Comparison of ENCODE assay signal across 12 cellular contexts in the genomic region with DNA sequence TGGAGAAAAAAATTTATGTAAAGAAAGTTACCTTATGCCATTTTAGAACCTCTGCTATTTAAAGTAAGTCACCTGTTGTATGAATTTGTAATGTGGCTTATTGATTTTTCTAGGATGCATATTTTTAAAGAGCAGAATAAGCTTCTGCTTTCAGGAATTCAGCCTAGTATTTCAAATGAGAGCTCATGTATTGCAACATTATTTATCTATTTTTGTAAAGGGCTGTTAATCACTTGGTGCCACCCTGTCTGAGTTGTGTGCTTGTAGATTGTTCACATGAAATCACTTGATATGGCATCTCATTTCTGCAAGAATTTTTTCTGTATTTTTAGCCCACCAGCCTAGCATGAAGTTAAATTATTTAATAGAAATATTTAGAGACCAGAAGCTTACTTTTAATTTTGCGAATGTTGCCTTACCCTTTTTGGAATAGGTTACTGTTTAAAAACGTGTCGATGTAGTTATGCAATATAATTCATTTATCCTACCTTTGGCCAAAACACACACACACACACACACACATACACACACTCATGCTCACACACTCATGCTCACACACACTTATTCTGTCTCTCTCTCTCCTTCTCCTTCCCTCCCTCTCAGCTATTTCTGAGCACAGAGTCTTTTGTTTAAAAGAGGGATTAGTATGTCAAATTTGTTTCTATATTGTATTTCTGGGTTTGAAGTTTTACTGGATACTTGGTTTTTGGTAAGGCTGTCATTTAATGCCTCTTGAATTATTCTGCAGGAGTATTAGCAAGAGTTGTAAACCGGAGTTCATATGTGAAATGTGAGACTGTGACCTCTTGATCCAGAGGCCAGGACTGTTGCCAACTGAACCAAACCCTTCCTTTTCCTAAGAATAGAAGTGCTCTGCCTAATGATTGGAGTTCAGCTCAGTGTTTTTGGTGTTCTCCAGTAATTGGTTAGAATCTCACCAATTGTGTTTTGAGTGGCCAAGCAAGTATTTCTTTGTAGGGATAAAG. TPM values are rescaled to one million over a fixed set of nuclear protein-coding genes. Genes with fewer than 3 reads are reported as not detected.
DNase-seq lines count a peak whose midpoint lies in the region; ATAC-seq and TF ChIP-seq lines count a peak whose summit lies in the region.
"Had no signal": no experiment of that assay in that cellular context is flagged by ENCODE, and none has a peak within 500 bp of the region (broad histone marks: within the 10 kb centered on the region; RNA-seq: fewer than 3 reads in every experiment).

No MANE protein-coding gene starts in this region.

- no peak for TF ChIP-seq CTCF in mucosa of descending colon (IDR thresholded peaks at IDR 0.05)
- no peak for TF ChIP-seq CTCF in vagina (IDR thresholded peaks at IDR 0.05)

- TF ChIP-seq POLR2A in vagina (IDR thresholded peaks at IDR 0.05) = no peak

- H3K27me3 ChIP-seq in esophagus (ENCODE audit: control insufficient read depth in 1 of 2, insufficient read depth in 2 of 2, low read length in 2 of 2) = no peaks in the 10 kb centered on the region
- H3K27me3 ChIP-seq in vagina = no peaks in the 10 kb centered on the region

- peak overlapping the region; percentile 23 to 33 for H3K27ac ChIP-seq in esophagus (ENCODE audit: low read depth in 2 of 2, low read length in 1 of 2)
- H3K27ac ChIP-seq in vagina = peak overlapping the region; percentile 39
- H3K27ac ChIP-seq: HL-60, parathyroid adenoma had no signal

- WGBS in esophagus, 2 donors = 26 to 28% methylated on average over 4 of the region's 4 CpGs

- ATAC-seq in mucosa of descending colon = peak; percentile 63
- ATAC-seq: stimulated activated memory B cell treated with anti-CD40 and anti-IgM and Interleukin-4, amounts not matched to agents 10 μg/mL and 1 μg/mL and 100 μg/mL, for 72 hours had no signal

- H3K4me3 ChIP-seq in esophagus (ENCODE audit: low read depth in 1 of 2, low read length in 2 of 2) (no peak overlapping the region), mucosa of descending colon (no peak overlapping the region), vagina (no peak overlapping the region)

- intact Hi-C loops in mucosa of descending colon (cut with DNase I, micrococcal nuclease) = no loop called here
- intact Hi-C loops in vagina (cut with DNase I) = no loop called here

- H3K9me3 ChIP-seq in esophagus (ENCODE audit: control insufficient read depth in 2 of 2, insufficient read depth in 1 of 2, low read depth in 1 of 2, low read length in 1 of 2) (no peaks in the 10 kb centered on the region), mucosa of descending colon (no peaks in the 10 kb centered on the region), vagina (no peaks in the 10 kb centered on the region)

- H3K4me1 ChIP-seq in esophagus (ENCODE audit: control insufficient read depth in 2 of 2, insufficient read depth in 2 of 2, low read length in 1 of 2) = peaks cover 2% of the 10 kb centered on the region in 2 donors
- peaks cover 11% of the 10 kb centered on the region for H3K4me1 ChIP-seq in mucosa of descending colon (ENCODE audit: low read depth)
- H3K4me1 ChIP-seq in vagina = peaks cover 78% of the 10 kb centered on the region

- H3K36me3 ChIP-seq in esophagus (ENCODE audit: control insufficient read depth in 2 of 2, insufficient read depth in 2 of 2, low read length in 1 of 2) (no peaks in the 10 kb centered on the region), mucosa of descending colon (ENCODE audit: low read depth) (no peaks in the 10 kb centered on the region), vagina (no peaks in the 10 kb centered on the region)

- DNase-seq in SIG-M5 treated with dmso at 0.1 percent for 504 hours (lab: John Stamatoyannopoulos, UW; ENCODE audit: unreplicated experiment) (peak; percentile 43), SIG-M5 (lab: John Stamatoyannopoulos, UW) (no peak), mucosa of descending colon (peak in 1 of 3 donors; percentile 54), vagina (ENCODE audit: extremely low spot score in 2 of 2) (no peak), SHP77 (lab: John Stamatoyannopoulos, UW) (no peak)
- no peak for DNase-seq in stimulated activated CD4-positive, alpha-beta T cell treated with anti-CD3 and anti-CD28 coated beads, Interleukin-4, amount 100 ng/mL, for 24 hours
- no peak for DNase-seq in stimulated activated CD4-positive, alpha-beta T cell treated with anti-CD3 and anti-CD28 coated beads, Interleukin-1b, Interleukin-23, amount 100 ng/mL, for 48 hours
- DNase-seq: activated gamma-delta T cell had no signal

RNA-seq across cellular contexts. Expression of a gene that starts 34.4 kb away (rescaled TPM):
- polyA plus RNA-seq in esophagus = 10 to 100 TPM; 30.6 to 39.5 TPM
- total RNA-seq in mucosa of descending colon (100 to 1,000 TPM in 1 of 3 donors, 10 to 100 TPM in 2; 41.3 to 126 (median 52.2) TPM), vagina (232 TPM)
